Comparison of ENCODE assay signal across 13 cellular contexts in the genomic region with DNA sequence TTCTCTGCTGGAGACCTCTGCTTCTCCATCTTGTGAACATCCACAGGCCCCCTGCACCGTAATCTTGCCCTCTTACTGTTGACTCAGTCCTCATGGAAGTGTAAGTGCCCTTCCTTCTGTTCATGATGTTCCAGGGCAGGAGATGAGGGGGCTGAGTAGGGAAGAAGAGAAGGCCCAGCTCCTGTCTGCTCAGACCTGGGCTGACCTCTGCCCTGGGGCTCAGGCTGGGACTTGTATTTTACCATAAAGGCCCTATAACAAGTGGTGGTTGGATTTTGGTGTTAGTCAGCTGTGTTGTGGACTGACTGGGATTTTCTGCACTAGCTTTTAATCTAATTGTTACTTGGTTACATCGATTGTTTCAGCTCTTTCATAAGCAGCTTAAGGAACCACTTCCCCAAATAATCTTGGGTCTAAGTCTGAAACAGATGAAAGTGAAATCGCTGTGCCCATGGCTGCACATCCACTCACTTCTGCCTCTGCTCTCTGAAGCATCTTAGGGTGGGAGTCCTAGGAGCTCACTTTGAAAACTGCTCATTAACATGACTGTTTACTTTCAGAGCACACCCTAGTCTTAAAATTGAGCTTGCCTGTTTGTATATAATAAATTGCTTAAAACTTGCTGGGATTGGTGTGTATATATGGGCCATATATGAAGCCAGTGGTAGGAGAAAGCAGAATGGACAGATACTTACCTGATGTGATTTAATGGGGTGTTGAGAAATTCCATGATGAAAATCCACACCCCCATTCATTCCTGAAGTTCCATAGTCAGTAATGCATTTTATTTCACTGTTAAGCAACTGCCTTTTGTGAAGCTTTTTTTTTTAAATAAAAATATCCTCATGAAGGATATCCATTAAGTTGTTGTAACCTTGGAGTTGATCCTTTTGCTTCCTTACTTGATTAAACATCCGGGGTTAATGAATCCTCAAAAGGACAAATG. TPM values are rescaled to one million over a fixed set of nuclear protein-coding genes. Genes with fewer than 3 reads are reported as not detected.
DNase-seq lines count a peak whose midpoint lies in the region; ATAC-seq and TF ChIP-seq lines count a peak whose summit lies in the region.
"Had no signal": no experiment of that assay in that cellular context is flagged by ENCODE, and none has a peak within 500 bp of the region (broad histone marks: within the 10 kb centered on the region; RNA-seq: fewer than 3 reads in every experiment).

No MANE protein-coding gene starts in this region.

- TF ChIP-seq CTCF in CD4-positive, alpha-beta T cell (IDR thresholded peaks at IDR 0.05), result no peak

- DNase-seq in CD1c-positive myeloid dendritic cell (ENCODE audit: extremely low spot score) (peak; percentile 28), NOMO-1 treated with DMSO at 0.1 percent for 48 hours (lab: John Stamatoyannopoulos, UW; ENCODE audit: unreplicated experiment) (peak; percentile 84), cortex of kidney (lab: John Stamatoyannopoulos, UW) (no peak)
- no peak for DNase-seq in CD4-positive, alpha-beta T cell
- no peak for DNase-seq in activated CD8-positive, alpha-beta memory T cell treated with anti-CD3 and anti-CD28 coated beads for 24 hours
- DNase-seq in effector CD4-positive, alpha-beta T cell, result no peak
- DNase-seq: heart left ventricle, Karpas-422 had no signal

- no peaks in the 10 kb centered on the region for H3K4me1 Mint-ChIP-seq in CD4-positive, alpha-beta T cell (ENCODE audit: low read depth)
- H3K4me1 Mint-ChIP-seq: central memory CD8-positive, alpha-beta T cell had no signal

- no peak overlapping the region for H3K4me3 Mint-ChIP-seq in CD4-positive, alpha-beta T cell
- H3K4me3 Mint-ChIP-seq: central memory CD8-positive, alpha-beta T cell had no signal

- H3K9me3 Mint-ChIP-seq in CD4-positive, alpha-beta T cell, result no peaks in the 10 kb centered on the region
- H3K9me3 Mint-ChIP-seq: central memory CD8-positive, alpha-beta T cell had no signal

- ATAC-seq in GM19438 (IDR thresholded peaks at IDR 0.05; ENCODE audit: low read depth, unreplicated experiment) (peak; percentile 94), HG03025 (IDR thresholded peaks at IDR 0.05; ENCODE audit: low FRiP score, unreplicated experiment) (peak; percentile 77)
- ATAC-seq in CD4-positive, alpha-beta T cell (ENCODE audit: poor library complexity), result no peak
- ATAC-seq: heart left ventricle, Right ventricle myocardium inferior had no signal

- H3K27me3 ChIP-seq in CD4-positive, alpha-beta T cell (ENCODE audit: control insufficient read depth, insufficient read depth, low read length), result no peaks in the 10 kb centered on the region
- H3K27me3 ChIP-seq: heart left ventricle had no signal

- no peak overlapping the region for H3K27ac ChIP-seq in CD4-positive, alpha-beta T cell (ENCODE audit: low read depth, low read length)
- H3K27ac ChIP-seq: thoracic aorta had no signal

- no peaks in the 10 kb centered on the region for H3K27me3 Mint-ChIP-seq in CD4-positive, alpha-beta T cell
- H3K27me3 Mint-ChIP-seq: central memory CD8-positive, alpha-beta T cell had no signal

- intact Hi-C loops in CD4-positive, alpha-beta T cell (cut with DNase I, micrococcal nuclease), result no loop called here

- H3K27ac Mint-ChIP-seq in CD4-positive, alpha-beta T cell, result no peak overlapping the region

- peaks cover 4% of the 10 kb centered on the region for H3K36me3 Mint-ChIP-seq in CD4-positive, alpha-beta T cell (ENCODE audit: low read depth)

- CTCF ChIA-PET in CD4-positive, alpha-beta T cell (lab: Charles Lee), result no interaction called here

- POLR2A ChIA-PET in CD4-positive, alpha-beta T cell (lab: Charles Lee), result no interaction called here

- H3K9me3 ChIP-seq in CD4-positive, alpha-beta T cell (ENCODE audit: control insufficient read depth, low read length), result no peaks in the 10 kb centered on the region
- H3K9me3 ChIP-seq: thoracic aorta had no signal

RNA-seq across cellular contexts. Expression of a gene that starts 17.7 kb away (rescaled TPM):
- not detected for total RNA-seq in CD4-positive, alpha-beta T cell
- total RNA-seq: heart left ventricle, Right ventricle myocardium inferior, thoracic aorta had no signal

RNA-seq across cellular contexts. Expression of a gene that starts 42.3 kb away (rescaled TPM):
- 100 to 1,000 TPM; 103 to 107 TPM for total RNA-seq in CD4-positive, alpha-beta T cell

RNA-seq across cellular contexts. Expression of a gene that starts 50.5 kb away (rescaled TPM):
- total RNA-seq in CD4-positive, alpha-beta T cell, result 1 to 10 TPM; 8.3 to 9.5 TPM

Comparison
In these comparisons a context has a peak if more than half of its experiments do, and no peak if none do; other contexts are left out.
1. DNase-seq: peak in CD1c-positive myeloid dendritic cell (single experiment) and NOMO-1 treated with DMSO at 0.1 percent for 48 hours (single experiment); none in CD4-positive, alpha-beta T cell (0 of 10), cortex of kidney (single experiment), activated CD8-positive, alpha-beta memory T cell treated with anti-CD3 and anti-CD28 coated beads for 24 hours (single experiment) and effector CD4-positive, alpha-beta T cell (single experiment).